In the genomic region with DNA sequence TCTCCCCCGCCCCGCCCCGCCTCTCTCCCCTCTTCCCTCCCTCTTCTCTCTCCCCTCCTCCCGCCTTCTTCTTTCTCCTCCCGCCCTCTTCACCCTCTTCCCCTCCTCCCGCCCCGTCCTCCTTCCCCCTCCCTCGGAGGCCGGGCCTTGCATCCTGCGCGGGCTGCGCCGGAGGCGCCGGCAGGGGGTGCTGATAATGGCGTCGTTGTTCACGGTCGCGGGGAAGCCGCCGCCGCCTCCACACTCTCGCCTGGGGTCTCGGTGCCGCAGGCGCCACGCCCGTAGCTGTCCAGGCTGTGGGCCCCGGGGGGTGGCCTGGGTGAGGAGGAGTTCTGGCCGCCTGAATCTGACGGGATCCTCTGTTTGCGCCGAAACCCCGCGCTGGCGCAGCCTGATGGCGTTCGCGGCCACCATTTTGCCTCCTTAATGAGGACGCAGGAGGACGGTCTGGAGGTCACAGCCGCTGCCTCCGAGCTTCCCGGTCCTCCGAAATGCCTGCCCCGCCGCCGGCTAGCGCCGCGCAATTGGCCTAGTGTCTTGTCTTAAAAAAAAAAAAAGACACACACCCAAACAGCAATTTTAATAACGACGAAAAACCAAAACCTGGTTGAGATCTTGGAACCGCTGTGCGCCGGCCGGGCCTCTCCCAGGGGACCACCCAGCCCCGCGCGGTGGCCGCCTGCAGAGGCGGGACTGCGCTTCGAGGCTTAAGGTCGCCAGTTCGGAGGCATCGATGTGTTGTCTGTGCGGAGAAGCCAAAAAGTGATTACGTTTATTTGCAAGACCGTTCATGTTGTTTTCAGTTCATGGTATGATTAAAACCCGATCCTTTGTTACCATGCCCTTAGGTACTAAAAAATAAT, we compare ENCODE assay signal across 1 cellular context.
TF ChIP-seq lines count a peak whose summit lies in the region.

No MANE protein-coding gene starts in this region.

TF ChIP-seq in HEK293, 187 proteins besides CTCF, POLR2A, EP300 and RAD21 (continued from another document and continues in another):
- TF ChIP-seq, protein P1, sequence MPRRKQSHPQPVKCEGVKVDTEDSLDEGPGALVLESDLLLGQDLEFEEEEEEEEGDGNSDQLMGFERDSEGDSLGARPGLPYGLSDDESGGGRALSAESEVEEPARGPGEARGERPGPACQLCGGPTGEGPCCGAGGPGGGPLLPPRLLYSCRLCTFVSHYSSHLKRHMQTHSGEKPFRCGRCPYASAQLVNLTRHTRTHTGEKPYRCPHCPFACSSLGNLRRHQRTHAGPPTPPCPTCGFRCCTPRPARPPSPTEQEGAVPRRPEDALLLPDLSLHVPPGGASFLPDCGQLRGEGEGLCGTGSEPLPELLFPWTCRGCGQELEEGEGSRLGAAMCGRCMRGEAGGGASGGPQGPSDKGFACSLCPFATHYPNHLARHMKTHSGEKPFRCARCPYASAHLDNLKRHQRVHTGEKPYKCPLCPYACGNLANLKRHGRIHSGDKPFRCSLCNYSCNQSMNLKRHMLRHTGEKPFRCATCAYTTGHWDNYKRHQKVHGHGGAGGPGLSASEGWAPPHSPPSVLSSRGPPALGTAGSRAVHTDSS (tag by site-specific recombination; IDR thresholded peaks at IDR 0.05): peak; percentile 83
- TF ChIP-seq ZNF341 (tag by site-specific recombination; IDR thresholded peaks at IDR 0.05; ENCODE audit: low read depth) (peak; percentile 85), ZNF274 (IDR thresholded peaks at IDR 0.05; ENCODE audit: low read length) (no peak), ZNF274 (tag by site-specific recombination; IDR thresholded peaks at IDR 0.05; ENCODE audit: borderline replicate concordance) (no peak), ZNF664 (tag by site-specific recombination; IDR thresholded peaks at IDR 0.05) (peak; percentile 55), ZNF629 (tag by site-specific recombination; IDR thresholded peaks at IDR 0.05) (peak; percentile 98), PBX3 (CRISPR knock-in tag; IDR thresholded peaks at IDR 0.05) (no peak; the same call in 1 of the 2 replicates), ZNF658 (tag by site-specific recombination; IDR thresholded peaks at IDR 0.05) (no peak), IKZF3 (tag by site-specific recombination; IDR thresholded peaks at IDR 0.05) (peak; percentile 95), KLF10 (tag by site-specific recombination; IDR thresholded peaks at IDR 0.05) (peak; percentile 87), ZNF768 (tag by site-specific recombination; IDR thresholded peaks at IDR 0.05) (0 out of 2 replicates have a peak, but pooled peaks have one; percentile 40), FEZF1 (tag by site-specific recombination; IDR thresholded peaks at IDR 0.05) (peak; percentile 66; the same call in 1 of the 2 replicates), PRDM1 (tag by site-specific recombination; IDR thresholded peaks at IDR 0.05) (peak; percentile 56), BCL11A (tag by site-specific recombination; IDR thresholded peaks at IDR 0.05; ENCODE audit: low read depth) (peak; percentile 80), REPIN1 (tag by site-specific recombination; IDR thresholded peaks at IDR 0.05; ENCODE audit: low read depth) (no peak; the same call in 1 of the 2 replicates), ZNF391 (tag by site-specific recombination; IDR thresholded peaks at IDR 0.05; ENCODE audit: borderline replicate concordance, low read depth) (peak; percentile 97; the same call in 1 of the 2 replicates), ZBTB48 (tag by site-specific recombination; IDR thresholded peaks at IDR 0.05) (peak; percentile 35), HOXD13 (CRISPR knock-in tag; IDR thresholded peaks at IDR 0.05; ENCODE audit: borderline replicate concordance) (no peak), ZNF776 (tag by site-specific recombination; IDR thresholded peaks at IDR 0.05; ENCODE audit: borderline replicate concordance) (no peak), TCF7L2 (IDR thresholded peaks at IDR 0.05; ENCODE audit: borderline replicate concordance, low read depth, low read length) (no peak), ZNF366 (tag by site-specific recombination; conservative IDR thresholded peaks at IDR 0.05) (peak; percentile 99), ZBTB44 (tag by site-specific recombination; IDR thresholded peaks at IDR 0.05) (no peak; the same call in 1 of the 2 replicates), ZNF654 (tag by site-specific recombination; IDR thresholded peaks at IDR 0.05; ENCODE audit: low read depth) (no peak), ZNF223 (tag by site-specific recombination; IDR thresholded peaks at IDR 0.05) (peak; percentile 69; the same call in 1 of the 2 replicates), YY1 (tag by site-specific recombination; IDR thresholded peaks at IDR 0.05) (peak; percentile 100), ZBTB10 (tag by site-specific recombination; IDR thresholded peaks at IDR 0.05) (peak; percentile 97), ZNF596 (tag by site-specific recombination; IDR thresholded peaks at IDR 0.05) (0 out of 2 replicates have a peak, but pooled peaks have one; percentile 2), ZNF24 (tag by site-specific recombination; IDR thresholded peaks at IDR 0.05) (peak; percentile 93), ZNF335 (tag by site-specific recombination; conservative IDR thresholded peaks at IDR 0.05) (peak; percentile 99), ZNF558 (tag by site-specific recombination; IDR thresholded peaks at IDR 0.05) (0 out of 2 replicates have a peak, but pooled peaks have one; percentile 15), GFI1B (tag by site-specific recombination; IDR thresholded peaks at IDR 0.05) (peak; percentile 71; the same call in 1 of the 2 replicates), ZNF174 (tag by site-specific recombination; IDR thresholded peaks at IDR 0.05) (no peak), ZNF785 (tag by site-specific recombination; IDR thresholded peaks at IDR 0.05) (peak; percentile 57), ZNF10 (tag by site-specific recombination; IDR thresholded peaks at IDR 0.05) (peak; percentile 65), ZNF121 (tag by site-specific recombination; IDR thresholded peaks at IDR 0.05) (peak; percentile 89; the same call in 1 of the 2 replicates), INSM2 (tag by site-specific recombination; IDR thresholded peaks at IDR 0.05) (peak; percentile 92), ZNF114 (tag by site-specific recombination; IDR thresholded peaks at IDR 0.05) (no peak), ZNF214 (tag by site-specific recombination; IDR thresholded peaks at IDR 0.05; ENCODE audit: borderline replicate concordance) (no peak), ZXDB (tag by site-specific recombination; IDR thresholded peaks at IDR 0.05) (peak; percentile 99)
- TF ChIP-seq, protein P2, sequence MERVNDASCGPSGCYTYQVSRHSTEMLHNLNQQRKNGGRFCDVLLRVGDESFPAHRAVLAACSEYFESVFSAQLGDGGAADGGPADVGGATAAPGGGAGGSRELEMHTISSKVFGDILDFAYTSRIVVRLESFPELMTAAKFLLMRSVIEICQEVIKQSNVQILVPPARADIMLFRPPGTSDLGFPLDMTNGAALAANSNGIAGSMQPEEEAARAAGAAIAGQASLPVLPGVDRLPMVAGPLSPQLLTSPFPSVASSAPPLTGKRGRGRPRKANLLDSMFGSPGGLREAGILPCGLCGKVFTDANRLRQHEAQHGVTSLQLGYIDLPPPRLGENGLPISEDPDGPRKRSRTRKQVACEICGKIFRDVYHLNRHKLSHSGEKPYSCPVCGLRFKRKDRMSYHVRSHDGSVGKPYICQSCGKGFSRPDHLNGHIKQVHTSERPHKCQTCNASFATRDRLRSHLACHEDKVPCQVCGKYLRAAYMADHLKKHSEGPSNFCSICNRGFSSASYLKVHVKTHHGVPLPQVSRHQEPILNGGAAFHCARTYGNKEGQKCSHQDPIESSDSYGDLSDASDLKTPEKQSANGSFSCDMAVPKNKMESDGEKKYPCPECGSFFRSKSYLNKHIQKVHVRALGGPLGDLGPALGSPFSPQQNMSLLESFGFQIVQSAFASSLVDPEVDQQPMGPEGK (tag by site-specific recombination; IDR thresholded peaks at IDR 0.05): peak; percentile 99
- TF ChIP-seq, protein P3, sequence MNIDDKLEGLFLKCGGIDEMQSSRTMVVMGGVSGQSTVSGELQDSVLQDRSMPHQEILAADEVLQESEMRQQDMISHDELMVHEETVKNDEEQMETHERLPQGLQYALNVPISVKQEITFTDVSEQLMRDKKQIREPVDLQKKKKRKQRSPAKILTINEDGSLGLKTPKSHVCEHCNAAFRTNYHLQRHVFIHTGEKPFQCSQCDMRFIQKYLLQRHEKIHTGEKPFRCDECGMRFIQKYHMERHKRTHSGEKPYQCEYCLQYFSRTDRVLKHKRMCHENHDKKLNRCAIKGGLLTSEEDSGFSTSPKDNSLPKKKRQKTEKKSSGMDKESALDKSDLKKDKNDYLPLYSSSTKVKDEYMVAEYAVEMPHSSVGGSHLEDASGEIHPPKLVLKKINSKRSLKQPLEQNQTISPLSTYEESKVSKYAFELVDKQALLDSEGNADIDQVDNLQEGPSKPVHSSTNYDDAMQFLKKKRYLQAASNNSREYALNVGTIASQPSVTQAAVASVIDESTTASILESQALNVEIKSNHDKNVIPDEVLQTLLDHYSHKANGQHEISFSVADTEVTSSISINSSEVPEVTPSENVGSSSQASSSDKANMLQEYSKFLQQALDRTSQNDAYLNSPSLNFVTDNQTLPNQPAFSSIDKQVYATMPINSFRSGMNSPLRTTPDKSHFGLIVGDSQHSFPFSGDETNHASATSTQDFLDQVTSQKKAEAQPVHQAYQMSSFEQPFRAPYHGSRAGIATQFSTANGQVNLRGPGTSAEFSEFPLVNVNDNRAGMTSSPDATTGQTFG (tag by site-specific recombination; IDR thresholded peaks at IDR 0.05; ENCODE audit: borderline replicate concordance): no peak; the same call in 1 of the 2 replicates
- TF ChIP-seq, protein P4, sequence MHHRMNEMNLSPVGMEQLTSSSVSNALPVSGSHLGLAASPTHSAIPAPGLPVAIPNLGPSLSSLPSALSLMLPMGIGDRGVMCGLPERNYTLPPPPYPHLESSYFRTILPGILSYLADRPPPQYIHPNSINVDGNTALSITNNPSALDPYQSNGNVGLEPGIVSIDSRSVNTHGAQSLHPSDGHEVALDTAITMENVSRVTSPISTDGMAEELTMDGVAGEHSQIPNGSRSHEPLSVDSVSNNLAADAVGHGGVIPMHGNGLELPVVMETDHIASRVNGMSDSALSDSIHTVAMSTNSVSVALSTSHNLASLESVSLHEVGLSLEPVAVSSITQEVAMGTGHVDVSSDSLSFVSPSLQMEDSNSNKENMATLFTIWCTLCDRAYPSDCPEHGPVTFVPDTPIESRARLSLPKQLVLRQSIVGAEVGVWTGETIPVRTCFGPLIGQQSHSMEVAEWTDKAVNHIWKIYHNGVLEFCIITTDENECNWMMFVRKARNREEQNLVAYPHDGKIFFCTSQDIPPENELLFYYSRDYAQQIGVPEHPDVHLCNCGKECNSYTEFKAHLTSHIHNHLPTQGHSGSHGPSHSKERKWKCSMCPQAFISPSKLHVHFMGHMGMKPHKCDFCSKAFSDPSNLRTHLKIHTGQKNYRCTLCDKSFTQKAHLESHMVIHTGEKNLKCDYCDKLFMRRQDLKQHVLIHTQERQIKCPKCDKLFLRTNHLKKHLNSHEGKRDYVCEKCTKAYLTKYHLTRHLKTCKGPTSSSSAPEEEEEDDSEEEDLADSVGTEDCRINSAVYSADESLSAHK (tag by site-specific recombination; IDR thresholded peaks at IDR 0.05): peak; percentile 42
